In the genomic region with DNA sequence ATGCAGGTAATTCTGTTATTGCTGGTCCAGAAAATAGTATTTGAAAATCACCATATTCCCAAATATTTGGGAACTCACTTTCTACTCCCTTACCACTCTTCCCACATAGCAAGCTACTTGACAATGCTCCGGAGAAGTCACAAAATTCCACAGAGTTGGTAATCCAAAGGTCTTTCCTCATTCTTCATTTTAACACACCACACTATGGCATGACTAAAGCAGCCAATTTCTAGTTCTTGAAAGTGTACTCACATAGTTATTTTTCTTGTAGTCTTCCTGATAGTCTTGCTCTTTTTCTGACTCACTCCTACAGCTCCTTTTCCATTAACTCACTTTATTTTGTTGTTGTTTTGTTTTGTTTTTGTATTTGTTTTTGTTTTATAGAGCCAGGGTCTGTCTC, we compare ENCODE assay signal across 26 cellular contexts.
"Had no signal": no experiment of that assay in that cellular context is flagged by ENCODE, and none has a peak within 500 bp of the region (broad histone marks: within the 10 kb centered on the region; RNA-seq: fewer than 3 reads in every experiment).

No MANE protein-coding gene starts in this region.

- H3K4me1 ChIP-seq: lower lobe of right lung had no signal

- H3K4me3 ChIP-seq: lower lobe of right lung, mucosa of descending colon, sigmoid colon, thoracic aorta, upper lobe of left lung had no signal

- DNase-seq: activated CD4-positive, alpha-beta T cell treated with anti-CD3 and anti-CD28 coated beads for 4 hours; activated CD4-positive, alpha-beta T cell treated with anti-CD3 and anti-CD28 coated beads, Interleukin-2, amount 50 U/mL, for 48 hours; activated CD4-positive, CD25-positive, alpha-beta regulatory T cell; activated CD8-positive, alpha-beta memory T cell treated with anti-CD3 and anti-CD28 coated beads, Interleukin-2, amount 50 U/mL, for 48 hours; activated naive CD4-positive, alpha-beta T cell; activated T-cell treated with anti-CD3 and anti-CD28 coated beads, Interleukin-2, amount 50 U/mL, for 4 hours; amniotic stem cell; cerebellar nuclear complex; cortex of kidney; foreskin fibroblast; lower lobe of right lung; mesendoderm; mucosa of descending colon; nephron progenitor cell; retina; sigmoid colon; stimulated activated CD4-positive, alpha-beta T cell treated with anti-CD3 and anti-CD28 coated beads, Interleukin-2, amount 100 ng/mL, for 48 hours; stimulated activated CD8-positive, alpha-beta memory T cell treated with anti-CD3 and anti-CD28 coated beads, Interleukin-4, amount 100 ng/mL, for 48 hours; stimulated activated naive B cell treated with anti-CD40 and anti-IgM and Interleukin-4, amounts not matched to agents 10 μg/mL and 1 μg/mL and 100 μg/mL, for 72 hours; T-cell had no signal

- H3K27me3 Mint-ChIP-seq: activated naive CD8-positive, alpha-beta T cell; stimulated activated naive B cell treated with anti-CD40 and anti-IgM and Interleukin-4, amounts not matched to agents 10 μg/mL and 1 μg/mL and 100 μg/mL, for 72 hours; T-cell had no signal

- H3K4me1 Mint-ChIP-seq: nephron progenitor cell had no signal

- H3K9me3 ChIP-seq: lower lobe of right lung, mucosa of descending colon, sigmoid colon, thoracic aorta, upper lobe of left lung had no signal

- H3K27ac ChIP-seq: epithelial cell of prostate, lower lobe of right lung, sigmoid colon, thoracic aorta, upper lobe of left lung had no signal

- H3K9me3 Mint-ChIP-seq: T-cell had no signal

- H3K4me3 Mint-ChIP-seq: activated naive CD8-positive, alpha-beta T cell; activated T-cell treated with anti-CD3 and anti-CD28 coated beads, Interleukin-2, amount 50 U/mL, for 4 hours; nephron progenitor cell; stimulated activated naive B cell treated with anti-CD40 and anti-IgM and Interleukin-4, amounts not matched to agents 10 μg/mL and 1 μg/mL and 100 μg/mL, for 72 hours; T-cell had no signal

- H3K27ac Mint-ChIP-seq: activated naive CD8-positive, alpha-beta T cell; activated T-helper 2 cell treated with anti-CD3 and anti-CD28 coated beads, Interferon-gamma antibody, Interleukin-2, Interleukin-4, amounts not matched to agents 10 μg/mL and 5 μg/mL and 100 μg/mL, durations not matched to agents 14 hours and 24 hours and 36 hours; nephron progenitor cell; stimulated activated naive B cell treated with anti-CD40 and anti-IgM and Interleukin-4, amounts not matched to agents 10 μg/mL and 1 μg/mL and 100 μg/mL, for 72 hours; T-cell had no signal

- FAIRE-seq: keratinocyte had no signal

- ATAC-seq: activated T-cell treated with anti-CD3 and anti-CD28 coated beads, Interleukin-2, amount 50 U/mL, for 4 hours; lower lobe of right lung; mucosa of descending colon; stimulated activated naive B cell treated with anti-CD40 and anti-IgM and Interleukin-4, amounts not matched to agents 10 μg/mL and 1 μg/mL and 100 μg/mL, for 72 hours; T-cell had no signal
